8 cellular contexts compared by ENCODE assay signal in the genomic region with DNA sequence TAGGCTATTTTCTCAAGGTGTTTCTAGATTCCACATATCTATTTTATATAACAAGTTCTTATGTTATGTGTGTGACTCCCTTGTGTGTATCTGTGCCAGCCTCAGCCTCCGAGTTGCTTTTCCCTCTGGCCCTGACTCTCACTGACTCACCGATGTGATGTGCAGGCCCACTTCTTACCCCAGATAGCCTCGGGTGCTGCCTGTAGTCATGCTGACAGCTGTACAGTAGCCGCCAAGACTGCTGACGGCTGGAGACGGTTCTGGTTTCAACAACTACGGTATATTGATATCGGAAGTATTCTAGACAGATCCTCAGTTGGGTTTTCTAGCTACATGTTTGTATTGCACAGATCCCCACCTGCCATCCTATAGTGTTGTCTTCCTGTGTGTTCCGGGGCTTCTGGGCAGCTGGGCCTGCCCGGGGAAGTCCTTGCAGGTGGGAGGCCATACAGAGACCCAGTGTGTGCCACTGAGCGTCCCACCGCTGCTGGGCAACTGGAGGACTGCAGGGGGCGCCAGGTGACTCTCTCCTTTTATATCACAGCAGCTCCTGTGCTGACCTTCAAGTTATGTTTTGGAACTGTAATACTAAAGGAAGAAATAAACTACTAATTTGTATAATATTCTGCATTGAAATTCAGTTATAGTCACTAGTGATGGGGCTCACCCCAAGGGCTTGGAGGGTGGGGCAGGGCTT. TPM values are rescaled to one million over a fixed set of nuclear protein-coding genes. Genes with fewer than 3 reads are reported as not detected.
DNase-seq lines count a peak whose midpoint lies in the region; ATAC-seq and TF ChIP-seq lines count a peak whose summit lies in the region.
"Not testable (repeated sequence)": the region's sequence is repeated elsewhere in the genome, so short reads cannot be mapped to it uniquely, and the experiment has no call there.

No MANE protein-coding gene starts in this region.

- ATAC-seq in GM18873 (IDR thresholded peaks at IDR 0.05; ENCODE audit: low FRiP score, unreplicated experiment), result peak; percentile 31

- H3K4me1 ChIP-seq in Karpas-422 (ENCODE audit: low read length) (peaks cover 52% of the 10 kb centered on the region), SK-N-SH (ENCODE audit: control insufficient read depth in 1 of 2, insufficient read depth in 2 of 2, low read depth in 1 of 2, low read length in 1 of 2) (peaks cover 0 to 81% of the 10 kb centered on the region in 2 experiments; a peak in 2 of 4 replicates), mesenchymal stem cell (ENCODE audit: control insufficient read depth, insufficient read depth, low read depth, low read length) (peaks cover 47% of the 10 kb centered on the region)

- not testable (repeated sequence) for H3K9me3 ChIP-seq in Karpas-422 (ENCODE audit: low read length); SK-N-SH; mesenchymal stem cell (ENCODE audit: control insufficient read depth, low read length)

- H3K4me1 Mint-ChIP-seq in activated naive CD4-positive, alpha-beta T cell treated with anti-CD3 and anti-CD28 coated beads, Interleukin-2, amount 50 U/mL, for 24 hours, result peaks cover 12% of the 10 kb centered on the region

- H3K27me3 Mint-ChIP-seq in activated naive CD4-positive, alpha-beta T cell treated with anti-CD3 and anti-CD28 coated beads, Interleukin-2, amount 50 U/mL, for 24 hours, result not testable (repeated sequence)

- H4K20me1 ChIP-seq in Karpas-422 (ENCODE audit: insufficient read depth, low read depth, low read length); SK-N-SH (ENCODE audit: insufficient read depth): not testable (repeated sequence)

- TF ChIP-seq EP300 in SK-N-SH (IDR thresholded peaks at IDR 0.05; ENCODE audit: borderline replicate concordance in 1 of 2, low read depth in 1 of 2, low read length in 1 of 2), result not testable (repeated sequence)

- not testable (repeated sequence) for H3K4me2 ChIP-seq in Karpas-422 (ENCODE audit: low read depth, low read length, poor library complexity, severe bottlenecking); SK-N-SH; mesenchymal stem cell (ENCODE audit: low read length, poor library complexity, severe bottlenecking)

- not testable (repeated sequence) for H3K36me3 ChIP-seq in BJ (ENCODE audit: control insufficient read depth, insufficient read depth, low read length); Karpas-422 (ENCODE audit: insufficient read depth, low read length); SK-N-SH (replicated peaks in 1 of 2; ENCODE audit: control insufficient read depth in 1 of 2, insufficient read depth in 2 of 2, low read length in 1 of 2); mesenchymal stem cell (ENCODE audit: control insufficient read depth in 1 of 2, insufficient read depth in 2 of 2, low read depth in 1 of 2, low read length in 2 of 2)

- H4K91ac ChIP-seq in mesenchymal stem cell (ENCODE audit: low read length), result not testable (repeated sequence)

- H3K4me3 ChIP-seq in BJ (ENCODE audit: low read depth, low read length); Karpas-422 (ENCODE audit: low read length); SK-N-SH (ENCODE audit: low read depth in 2 of 2, low read length in 1 of 2); mesenchymal stem cell (ENCODE audit: insufficient read depth in 1 of 2, low read depth in 1 of 2, low read length in 2 of 2): not testable (repeated sequence)

- H3K27ac ChIP-seq in Karpas-422 (ENCODE audit: low read length), result peak overlapping the region; percentile 99
- peak overlapping the region in 1 of 2 experiments; percentile 71; a peak in 2 of 4 replicates for H3K27ac ChIP-seq in SK-N-SH (ENCODE audit: low read depth in 2 of 2, low read length in 1 of 2)
- peak overlapping the region; percentile 61 for H3K27ac ChIP-seq in mesenchymal stem cell (ENCODE audit: low read length, poor library complexity, severe bottlenecking)

- not testable (repeated sequence) for H3K36me3 Mint-ChIP-seq in activated naive CD4-positive, alpha-beta T cell treated with anti-CD3 and anti-CD28 coated beads, Interleukin-2, amount 50 U/mL, for 24 hours

- H2BK12ac ChIP-seq in mesenchymal stem cell (ENCODE audit: low read length in 2 of 2), result not testable (repeated sequence)

- WGBS in SK-N-SH (ENCODE audit: low lambda C conversion rate), result 38% methylated on average over 13 of the region's 13 CpGs
- WGBS in mesenchymal stem cell, result 47% methylated on average over 8 of the region's 13 CpGs

- H3K27ac Mint-ChIP-seq in activated naive CD4-positive, alpha-beta T cell treated with anti-CD3 and anti-CD28 coated beads, Interleukin-2, amount 50 U/mL, for 24 hours, result peak overlapping the region; percentile 65

- H3K18ac ChIP-seq in mesenchymal stem cell (ENCODE audit: low read depth in 1 of 2, low read length in 2 of 2), result not testable (repeated sequence)

- CTCF ChIA-PET in BJ (lab: Yijun Ruan, JAX), result interaction anchor here (0.6 to 1.6 kb wide), 3 partner anchors 14 to 104 kb away, joined by 3 read pairs; no protein-coding TSS in a partner anchor
- CTCF ChIA-PET in SK-N-SH (lab: Yijun Ruan, JAX), result interaction anchor here (0.7 to 4.6 kb wide), 6 partner anchors 51 to 236 kb away, joined by 3 to 39 read pairs (median 3); a partner anchor contains a TSS

- not testable (repeated sequence) for H3K14ac ChIP-seq in mesenchymal stem cell (ENCODE audit: low read length in 2 of 2)

- H3K27me3 ChIP-seq in BJ (ENCODE audit: control insufficient read depth, insufficient read depth, low read length); Karpas-422 (ENCODE audit: low read length); SK-N-SH (ENCODE audit: insufficient read depth); mesenchymal stem cell (ENCODE audit: control insufficient read depth in 1 of 2, insufficient read depth in 1 of 2, low read length in 2 of 2): not testable (repeated sequence)

- H3K4ac ChIP-seq in mesenchymal stem cell (ENCODE audit: low read depth in 1 of 2, low read length in 2 of 2), result not testable (repeated sequence)

- not testable (repeated sequence) for H3F3A ChIP-seq in SK-N-SH (replicated peaks; ENCODE audit: insufficient read depth)

- DNase-seq in BJ (ENCODE audit: low read depth) (peak; percentile 10), Karpas-422 (peak; percentile 85), fibroblast of peridontal ligament (ENCODE audit: extremely low read depth) (peak; percentile 80), mesenchymal stem cell (peak; percentile 85)
- DNase-seq in SK-N-SH, result not testable (repeated sequence)
- peak; percentile 18 for DNase-seq in stimulated activated CD4-positive, alpha-beta T cell treated with anti-CD3 and anti-CD28 coated beads, Interleukin-4, amount 100 ng/mL, for 24 hours

- not testable (repeated sequence) for H2AK5ac ChIP-seq in mesenchymal stem cell (ENCODE audit: low read length, severe bottlenecking)

- H2BK15ac ChIP-seq in mesenchymal stem cell (ENCODE audit: low read depth, poor library complexity, severe bottlenecking), result not testable (repeated sequence)

- H2AFZ ChIP-seq in Karpas-422 (ENCODE audit: low read length); SK-N-SH (ENCODE audit: low read depth); mesenchymal stem cell (ENCODE audit: low read depth, low read length): not testable (repeated sequence)

- not testable (repeated sequence) for H4K8ac ChIP-seq in mesenchymal stem cell (ENCODE audit: low read length)

- not testable (repeated sequence) for H3K9ac ChIP-seq in Karpas-422 (ENCODE audit: low read length); SK-N-SH
- H3K9ac ChIP-seq in mesenchymal stem cell (ENCODE audit: low read length), result peak overlapping the region; percentile 26

- peak; percentile 36; the same call in 1 of the 2 replicates for TF ChIP-seq CTCF in BJ (IDR thresholded peaks at IDR 0.05; ENCODE audit: insufficient read depth, low read depth, low read length)
- peak; percentile 54 for TF ChIP-seq CTCF in SK-N-SH (IDR thresholded peaks at IDR 0.05)

- not testable (repeated sequence) for H3K23ac ChIP-seq in mesenchymal stem cell (ENCODE audit: low read length in 2 of 2)

- H3K79me2 ChIP-seq in Karpas-422 (ENCODE audit: low read length); SK-N-SH (ENCODE audit: insufficient read depth): not testable (repeated sequence)

- H2BK5ac ChIP-seq in mesenchymal stem cell (ENCODE audit: low read depth, low read length, poor library complexity, severe bottlenecking), result not testable (repeated sequence)

- POLR2A ChIA-PET in BJ (lab: Charles Lee), result not testable (repeated sequence)
- POLR2A ChIA-PET in SK-N-SH (lab: Yijun Ruan, JAX), result interaction anchor here (1.0 kb wide), 1 partner anchor 85 kb away, joined by 3 read pairs; no protein-coding TSS in a partner anchor

- peak; percentile 59 for TF ChIP-seq RAD21 in SK-N-SH (IDR thresholded peaks at IDR 0.05; ENCODE audit: low read length)

- H3K9me2 ChIP-seq in Karpas-422 (replicated peaks; ENCODE audit: insufficient read depth, low read length); SK-N-SH: not testable (repeated sequence)

- H3K4me3 Mint-ChIP-seq in activated naive CD4-positive, alpha-beta T cell treated with anti-CD3 and anti-CD28 coated beads, Interleukin-2, amount 50 U/mL, for 24 hours, result not testable (repeated sequence)

- not testable (repeated sequence) for H3K9me3 Mint-ChIP-seq in activated naive CD4-positive, alpha-beta T cell treated with anti-CD3 and anti-CD28 coated beads, Interleukin-2, amount 50 U/mL, for 24 hours

- not testable (repeated sequence) for H2BK120ac ChIP-seq in mesenchymal stem cell (ENCODE audit: low read depth, low read length)

- H3K79me1 ChIP-seq in mesenchymal stem cell (replicated peaks; ENCODE audit: low read length, poor library complexity, severe bottlenecking), result not testable (repeated sequence)

RNA-seq across cellular contexts. Expression of a gene that starts 55.2 kb away (rescaled TPM):
- polyA plus RNA-seq in BJ (2011; rRNA removed) (3.1 and 9.6 TPM in 2 replicates), SK-N-SH (2012; rRNA removed) (12.7 and 17.9 TPM in 2 replicates)
- 5.7 and 8.2 TPM in 2 replicates for polyA minus RNA-seq in BJ (2011; rRNA and poly(A)+ RNA removed)
- 0.29 and 0.75 TPM in 2 replicates for total RNA-seq in Karpas-422 (2014; rRNA removed; shearing (Covaris generic); ENCODE audit: low replicate concordance)
- polyA plus RNA-seq in SK-N-SH (2012; cell fraction: cytosol; rRNA removed), result 5.1 and 9.1 TPM in 2 replicates
- polyA plus RNA-seq in SK-N-SH (2012; cell fraction: nucleus; rRNA removed), result 55.2 and 70.8 TPM in 2 replicates
- 14.1 TPM for polyA plus RNA-seq in mesenchymal stem cell (2013, experiment 1 of 2)
- polyA plus RNA-seq in mesenchymal stem cell (2013, experiment 2 of 2), result 13.0 TPM
